In genomic region chr16:974001-974601, GRCh38 we compare ENCODE assay signal across 22 cellular contexts. TPM values are rescaled to one million over a fixed set of nuclear protein-coding genes. Genes with fewer than 3 reads are reported as not detected.
DNase-seq lines count a peak whose midpoint lies in the region; ATAC-seq lines count a peak whose summit lies in the region.
"Had no signal": no experiment of that assay in that cellular context is flagged by ENCODE, and none has a peak within 500 bp of the region (broad histone marks: within the 10 kb centered on the region; RNA-seq: fewer than 3 reads in every experiment).

No MANE protein-coding gene starts in this region.

- peaks cover 33% of the 10 kb centered on the region for H3K27me3 Mint-ChIP-seq in stimulated activated memory B cell treated with anti-CD40 and anti-IgM and Interleukin-4, amounts not matched to agents 10 μg/mL and 1 μg/mL and 100 μg/mL, for 72 hours

- no peaks in the 10 kb centered on the region for H3K36me3 Mint-ChIP-seq in stimulated activated memory B cell treated with anti-CD40 and anti-IgM and Interleukin-4, amounts not matched to agents 10 μg/mL and 1 μg/mL and 100 μg/mL, for 72 hours
- H3K36me3 Mint-ChIP-seq: CD8-positive, alpha-beta T cell had no signal

- DNase-seq in DMS79 (lab: John Stamatoyannopoulos, UW) (peak; percentile 15), RPMI8226 (peak; percentile 98), left kidney (ENCODE audit: low read depth, low spot score) (peak; percentile 87), cerebellum (ENCODE audit: low spot score) (no peak), SHP77 (lab: John Stamatoyannopoulos, UW) (no peak)
- DNase-seq in central memory CD4-positive, alpha-beta T cell, result no peak
- DNase-seq: activated B cell treated with CpG ODN at 0.5 μM for 24 hours; activated CD4-positive, alpha-beta memory T cell treated with anti-CD3 and anti-CD28 coated beads, Interleukin-2, amount 10 ng/mL, durations not matched to agents 7 days and 5 days; activated naive CD4-positive, alpha-beta T cell treated with Interleukin-2 at 50 U/mL for 16 hours; activated T-cell treated with anti-CD3 and anti-CD28 coated beads, Interleukin-2, amount 50 U/mL, for 24 hours; CD8-positive, alpha-beta T cell; endodermal cell; GM23248; KG1; mesenchymal stem cell; NCI-H1092 treated with DMSO at 0.1 percent for 48 hours; NCI-H2107; NCI-H524 treated with DMSO at 0.1 percent for 48 hours; spleen; stimulated activated CD4-positive, alpha-beta T cell treated with anti-CD3 and anti-CD28 coated beads, Interleukin-4, amount 100 ng/mL, for 4 hours had no signal

- ATAC-seq in stimulated activated memory B cell treated with anti-CD40 and anti-IgM and Interleukin-4, amounts not matched to agents 10 μg/mL and 1 μg/mL and 100 μg/mL, for 72 hours, result no peak
- ATAC-seq: CD8-positive, alpha-beta T cell; naive thymus-derived CD8-positive, alpha-beta T cell had no signal

- peaks cover 8% of the 10 kb centered on the region for H3K4me1 Mint-ChIP-seq in stimulated activated memory B cell treated with anti-CD40 and anti-IgM and Interleukin-4, amounts not matched to agents 10 μg/mL and 1 μg/mL and 100 μg/mL, for 72 hours

- no peak overlapping the region for H3K4me3 Mint-ChIP-seq in stimulated activated memory B cell treated with anti-CD40 and anti-IgM and Interleukin-4, amounts not matched to agents 10 μg/mL and 1 μg/mL and 100 μg/mL, for 72 hours
- H3K4me3 Mint-ChIP-seq: activated B cell treated with CpG ODN at 0.5 μM for 24 hours; activated CD4-positive, alpha-beta memory T cell treated with anti-CD3 and anti-CD28 coated beads, Interleukin-2, amount 10 ng/mL, durations not matched to agents 7 days and 5 days; activated T-cell treated with anti-CD3 and anti-CD28 coated beads, Interleukin-2, amount 50 U/mL, for 24 hours; CD8-positive, alpha-beta T cell; endodermal cell; naive thymus-derived CD8-positive, alpha-beta T cell had no signal

- H3K9me3 Mint-ChIP-seq in stimulated activated memory B cell treated with anti-CD40 and anti-IgM and Interleukin-4, amounts not matched to agents 10 μg/mL and 1 μg/mL and 100 μg/mL, for 72 hours, result peaks cover 4% of the 10 kb centered on the region
- H3K9me3 Mint-ChIP-seq: activated B cell treated with CpG ODN at 0.5 μM for 24 hours; activated CD4-positive, alpha-beta memory T cell treated with anti-CD3 and anti-CD28 coated beads, Interleukin-2, amount 10 ng/mL, durations not matched to agents 7 days and 5 days; activated T-cell treated with anti-CD3 and anti-CD28 coated beads, Interleukin-2, amount 50 U/mL, for 24 hours; CD8-positive, alpha-beta T cell; naive thymus-derived CD8-positive, alpha-beta T cell had no signal

- peak overlapping the region; percentile 28 for H3K27ac Mint-ChIP-seq in stimulated activated memory B cell treated with anti-CD40 and anti-IgM and Interleukin-4, amounts not matched to agents 10 μg/mL and 1 μg/mL and 100 μg/mL, for 72 hours
- H3K27ac Mint-ChIP-seq: activated B cell treated with CpG ODN at 0.5 μM for 24 hours; activated CD4-positive, alpha-beta memory T cell treated with anti-CD3 and anti-CD28 coated beads, Interleukin-2, amount 10 ng/mL, durations not matched to agents 7 days and 5 days; activated T-cell treated with anti-CD3 and anti-CD28 coated beads, Interleukin-2, amount 50 U/mL, for 24 hours; CD8-positive, alpha-beta T cell; endodermal cell had no signal

RNA-seq across cellular contexts. Expression of gene LMF1, which starts 3.3 kb away (rescaled TPM):
- 11.4 TPM for total RNA-seq in cerebellum

RNA-seq across cellular contexts. Expression of gene SOX8, which starts 7.5 kb away (rescaled TPM):
- 18.6 TPM for total RNA-seq in cerebellum

Comparison
In these comparisons a context has a peak if more than half of its experiments do, and no peak if none do; other contexts are left out.
1. DNase-seq: peak in DMS79 (single experiment), RPMI8226 (single experiment) and left kidney (single experiment); none in cerebellum (single experiment), central memory CD4-positive, alpha-beta T cell (single experiment) and SHP77 (0 of 2).